2 cellular contexts compared by ENCODE assay signal in the genomic region with DNA sequence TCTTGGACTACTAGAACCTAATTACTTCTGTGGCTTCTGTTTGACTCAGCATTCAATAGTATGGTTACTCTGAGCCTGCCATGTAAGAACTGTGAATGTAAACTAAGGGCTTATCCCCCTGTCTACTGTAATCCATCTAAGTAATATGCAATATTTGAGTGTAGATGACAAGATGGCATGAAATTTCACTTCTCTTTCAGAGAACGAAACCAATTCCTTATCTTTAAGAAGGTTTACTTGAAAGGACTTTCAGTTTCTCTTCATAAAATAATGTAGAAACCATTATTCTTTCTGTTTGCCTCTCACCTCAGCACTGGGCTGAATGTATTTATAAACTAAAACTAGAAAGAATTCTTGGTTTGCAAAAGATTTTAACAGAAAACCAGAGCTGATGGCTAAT.
TF ChIP-seq lines count a peak whose summit lies in the region.

No MANE protein-coding gene starts in this region.

TF ChIP-seq in IMR-90, 13 proteins besides CTCF, POLR2A, EP300 and RAD21 (continued from another document):
- TF ChIP-seq SMC3 (IDR thresholded peaks at IDR 0.05; ENCODE audit: low read depth, low read length): no peak
- no peak for TF ChIP-seq RCOR1 (IDR thresholded peaks at IDR 0.05; ENCODE audit: insufficient replicate concordance, low read length)
- no peak for TF ChIP-seq MXI1 (IDR thresholded peaks at IDR 0.05; ENCODE audit: borderline replicate concordance, low read depth, low read length)
- no peak for TF ChIP-seq BHLHE40 (IDR thresholded peaks at IDR 0.05; ENCODE audit: low read depth, low read length)
- TF ChIP-seq CEBPB (IDR thresholded peaks at IDR 0.05; ENCODE audit: low read depth, low read length): no peak
- no peak for TF ChIP-seq USF2 (IDR thresholded peaks at IDR 0.05; ENCODE audit: low read depth, low read length)
- no peak for TF ChIP-seq RFX5 (IDR thresholded peaks at IDR 0.05; ENCODE audit: low read depth, low read length)

TF ChIP-seq in WTC11, 78 proteins besides CTCF, POLR2A, EP300 and RAD21 (continued from another document):
- TF ChIP-seq, protein P1, sequence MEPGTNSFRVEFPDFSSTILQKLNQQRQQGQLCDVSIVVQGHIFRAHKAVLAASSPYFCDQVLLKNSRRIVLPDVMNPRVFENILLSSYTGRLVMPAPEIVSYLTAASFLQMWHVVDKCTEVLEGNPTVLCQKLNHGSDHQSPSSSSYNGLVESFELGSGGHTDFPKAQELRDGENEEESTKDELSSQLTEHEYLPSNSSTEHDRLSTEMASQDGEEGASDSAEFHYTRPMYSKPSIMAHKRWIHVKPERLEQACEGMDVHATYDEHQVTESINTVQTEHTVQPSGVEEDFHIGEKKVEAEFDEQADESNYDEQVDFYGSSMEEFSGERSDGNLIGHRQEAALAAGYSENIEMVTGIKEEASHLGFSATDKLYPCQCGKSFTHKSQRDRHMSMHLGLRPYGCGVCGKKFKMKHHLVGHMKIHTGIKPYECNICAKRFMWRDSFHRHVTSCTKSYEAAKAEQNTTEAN (CRISPR knock-in tag; IDR thresholded peaks at IDR 0.05): no peak
- no peak for TF ChIP-seq MLX (CRISPR knock-in tag; IDR thresholded peaks at IDR 0.05)
- TF ChIP-seq GABPB1 (CRISPR knock-in tag; IDR thresholded peaks at IDR 0.05): no peak
- TF ChIP-seq JAZF1 (CRISPR knock-in tag; IDR thresholded peaks at IDR 0.05): no peak
- TF ChIP-seq USF2 (CRISPR knock-in tag; IDR thresholded peaks at IDR 0.05): no peak
- TF ChIP-seq, protein P2, sequence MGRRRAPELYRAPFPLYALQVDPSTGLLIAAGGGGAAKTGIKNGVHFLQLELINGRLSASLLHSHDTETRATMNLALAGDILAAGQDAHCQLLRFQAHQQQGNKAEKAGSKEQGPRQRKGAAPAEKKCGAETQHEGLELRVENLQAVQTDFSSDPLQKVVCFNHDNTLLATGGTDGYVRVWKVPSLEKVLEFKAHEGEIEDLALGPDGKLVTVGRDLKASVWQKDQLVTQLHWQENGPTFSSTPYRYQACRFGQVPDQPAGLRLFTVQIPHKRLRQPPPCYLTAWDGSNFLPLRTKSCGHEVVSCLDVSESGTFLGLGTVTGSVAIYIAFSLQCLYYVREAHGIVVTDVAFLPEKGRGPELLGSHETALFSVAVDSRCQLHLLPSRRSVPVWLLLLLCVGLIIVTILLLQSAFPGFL (CRISPR knock-in tag; IDR thresholded peaks at IDR 0.05; ENCODE audit: borderline replicate concordance): no peak
- TF ChIP-seq GTF2I (CRISPR knock-in tag; conservative IDR thresholded peaks at IDR 0.05): no peak
- TF ChIP-seq, protein P3, sequence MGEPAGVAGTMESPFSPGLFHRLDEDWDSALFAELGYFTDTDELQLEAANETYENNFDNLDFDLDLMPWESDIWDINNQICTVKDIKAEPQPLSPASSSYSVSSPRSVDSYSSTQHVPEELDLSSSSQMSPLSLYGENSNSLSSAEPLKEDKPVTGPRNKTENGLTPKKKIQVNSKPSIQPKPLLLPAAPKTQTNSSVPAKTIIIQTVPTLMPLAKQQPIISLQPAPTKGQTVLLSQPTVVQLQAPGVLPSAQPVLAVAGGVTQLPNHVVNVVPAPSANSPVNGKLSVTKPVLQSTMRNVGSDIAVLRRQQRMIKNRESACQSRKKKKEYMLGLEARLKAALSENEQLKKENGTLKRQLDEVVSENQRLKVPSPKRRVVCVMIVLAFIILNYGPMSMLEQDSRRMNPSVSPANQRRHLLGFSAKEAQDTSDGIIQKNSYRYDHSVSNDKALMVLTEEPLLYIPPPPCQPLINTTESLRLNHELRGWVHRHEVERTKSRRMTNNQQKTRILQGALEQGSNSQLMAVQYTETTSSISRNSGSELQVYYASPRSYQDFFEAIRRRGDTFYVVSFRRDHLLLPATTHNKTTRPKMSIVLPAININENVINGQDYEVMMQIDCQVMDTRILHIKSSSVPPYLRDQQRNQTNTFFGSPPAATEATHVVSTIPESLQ (CRISPR knock-in tag; IDR thresholded peaks at IDR 0.05): no peak
- TF ChIP-seq GRHL2 (CRISPR knock-in tag; IDR thresholded peaks at IDR 0.05; ENCODE audit: insufficient replicate concordance, severe bottlenecking): no peak
- TF ChIP-seq ZNF232 (CRISPR knock-in tag; IDR thresholded peaks at IDR 0.05): no peak
- TF ChIP-seq ZNF263 (CRISPR knock-in tag; IDR thresholded peaks at IDR 0.05; ENCODE audit: low read depth): no peak
- TF ChIP-seq ETV6 (CRISPR knock-in tag; IDR thresholded peaks at IDR 0.05): no peak
